1 cellular context compared by ENCODE assay signal in the genomic region with DNA sequence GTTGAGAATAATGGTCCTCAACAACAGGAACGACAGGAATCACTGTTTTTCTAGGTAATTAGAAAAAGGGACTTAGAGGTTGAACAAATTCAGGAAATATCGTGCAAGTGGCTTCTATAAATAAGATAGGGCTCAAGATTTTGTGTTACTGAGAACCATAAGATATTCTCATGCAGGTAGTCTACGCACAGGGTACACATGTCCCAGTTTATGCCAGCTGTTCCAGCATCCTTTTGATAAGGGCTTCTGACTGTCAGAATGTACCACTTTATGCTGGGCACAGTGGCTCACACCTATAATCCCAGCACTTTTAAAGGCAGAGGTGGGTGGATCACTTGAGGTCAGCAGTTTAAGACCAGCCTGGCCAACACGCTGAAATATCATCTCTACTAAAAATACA.
TF ChIP-seq lines count a peak whose summit lies in the region.

No MANE protein-coding gene starts in this region.

TF ChIP-seq in IMR-90, 13 proteins besides CTCF, POLR2A, EP300 and RAD21:
- TF ChIP-seq NFE2L2 (IDR thresholded peaks at IDR 0.05; ENCODE audit: low read depth, low read length) (no peak), SMC3 (IDR thresholded peaks at IDR 0.05; ENCODE audit: low read depth, low read length) (no peak), FOS (IDR thresholded peaks at IDR 0.05; ENCODE audit: low read depth, low read length) (no peak), RCOR1 (IDR thresholded peaks at IDR 0.05; ENCODE audit: insufficient replicate concordance, low read length) (no peak)
